8 cellular contexts compared by ENCODE assay signal in genomic region chr14:99481745-99482099, GRCh38. TPM values are rescaled to one million over a fixed set of nuclear protein-coding genes. Genes with fewer than 3 reads are reported as not detected.
DNase-seq lines count a peak whose midpoint lies in the region; ATAC-seq and TF ChIP-seq lines count a peak whose summit lies in the region.

No MANE protein-coding gene starts in this region.

- POLR2A ChIA-PET in CD8-positive, alpha-beta memory T cell (lab: Charles Lee), result interaction anchor here (0.9 to 1.6 kb wide), 4 partner anchors 8 to 202 kb away, joined by 3 to 18 read pairs (median 8); partner anchors contain the start of genes CCDC85C and CYP46A1
- POLR2A ChIA-PET in activated CD8-positive, alpha-beta T cell treated with anti-CD3 and anti-CD28 coated beads, Interleukin-2, amount 10 ng/mL, durations not matched to agents 7 days and 5 days (lab: Charles Lee), result interaction anchor here (0.9 to 1.6 kb wide), 3 partner anchors 9 to 124 kb away, joined by 5 to 13 read pairs (median 8); no protein-coding TSS in a partner anchor

- peak overlapping the region; percentile 84 for H3K4me2 ChIP-seq in skeletal muscle satellite cell (ENCODE audit: low read length)

- H3K36me3 ChIP-seq in CD8-positive, alpha-beta memory T cell (ENCODE audit: insufficient read depth, low read length), result no peaks in the 10 kb centered on the region
- H3K36me3 ChIP-seq in HUES6 (ENCODE audit: control insufficient read depth, insufficient read depth, low read length), result no peaks in the 10 kb centered on the region
- H3K36me3 ChIP-seq in skeletal muscle satellite cell (ENCODE audit: insufficient read depth, low read length), result no peaks in the 10 kb centered on the region

- peaks cover 0 to 14% (median 2%) of the 10 kb centered on the region in 3 donors for H3K36me3 Mint-ChIP-seq in CD8-positive, alpha-beta memory T cell
- H3K36me3 Mint-ChIP-seq in activated CD8-positive, alpha-beta T cell treated with anti-CD3 and anti-CD28 coated beads, Interleukin-2, amount 10 ng/mL, durations not matched to agents 7 days and 5 days (ENCODE audit: low read depth), result peaks cover 5% of the 10 kb centered on the region
- no peaks in the 10 kb centered on the region for H3K36me3 Mint-ChIP-seq in glutamatergic neuron (ENCODE audit: unreplicated experiment)

- no peaks in the 10 kb centered on the region for H3K9me3 Mint-ChIP-seq in CD8-positive, alpha-beta memory T cell
- no peaks in the 10 kb centered on the region for H3K9me3 Mint-ChIP-seq in activated CD8-positive, alpha-beta T cell treated with anti-CD3 and anti-CD28 coated beads, Interleukin-2, amount 10 ng/mL, durations not matched to agents 7 days and 5 days (ENCODE audit: insufficient read depth)
- H3K9me3 Mint-ChIP-seq in glutamatergic neuron (ENCODE audit: unreplicated experiment), result peaks cover 5% of the 10 kb centered on the region

- H3K4me3 Mint-ChIP-seq in CD8-positive, alpha-beta memory T cell, result peak overlapping the region; percentile 97 to 100 (median 98)
- H3K4me3 Mint-ChIP-seq in activated CD8-positive, alpha-beta T cell treated with anti-CD3 and anti-CD28 coated beads, Interleukin-2, amount 10 ng/mL, durations not matched to agents 7 days and 5 days, result peak overlapping the region; percentile 96
- H3K4me3 Mint-ChIP-seq in glutamatergic neuron (ENCODE audit: unreplicated experiment), result peak overlapping the region; percentile 98

- CTCF ChIA-PET in CD8-positive, alpha-beta memory T cell (lab: Charles Lee), result interaction anchor here (0.8 kb wide), 1 partner anchor 66 kb away, joined by 3 read pairs; no protein-coding TSS in a partner anchor
- CTCF ChIA-PET in activated CD8-positive, alpha-beta T cell treated with anti-CD3 and anti-CD28 coated beads, Interleukin-2, amount 10 ng/mL, durations not matched to agents 7 days and 5 days (lab: Charles Lee), result interaction anchor here (0.9 to 1.6 kb wide), 2 partner anchors 13 to 202 kb away, joined by 3 to 6 read pairs; partner anchors contain the start of gene CYP46A1

- no peaks in the 10 kb centered on the region for H3K27me3 ChIP-seq in CD8-positive, alpha-beta memory T cell (ENCODE audit: insufficient read depth, low read length, poor library complexity, severe bottlenecking)
- H3K27me3 ChIP-seq in HUES6 (ENCODE audit: control insufficient read depth, insufficient read depth, low read length) (no peaks in the 10 kb centered on the region), skeletal muscle satellite cell (ENCODE audit: control insufficient read depth, insufficient read depth, low read length) (no peaks in the 10 kb centered on the region)

- no peak for TF ChIP-seq CTCF in glutamatergic neuron (IDR thresholded peaks at IDR 0.05; ENCODE audit: partially characterized antibody, unreplicated experiment)

- peaks cover 0 to 4% of the 10 kb centered on the region in 2 donors for H3K27me3 Mint-ChIP-seq in CD8-positive, alpha-beta memory T cell
- H3K27me3 Mint-ChIP-seq in activated CD8-positive, alpha-beta T cell treated with anti-CD3 and anti-CD28 coated beads, Interleukin-2, amount 10 ng/mL, durations not matched to agents 7 days and 5 days (ENCODE audit: low read depth), result no peaks in the 10 kb centered on the region
- H3K27me3 Mint-ChIP-seq in glutamatergic neuron (ENCODE audit: unreplicated experiment), result peaks cover 10% of the 10 kb centered on the region

- H3K27ac ChIP-seq in CD8-positive, alpha-beta memory T cell (ENCODE audit: low read depth, low read length), result peak overlapping the region; percentile 97
- H3K27ac ChIP-seq in HUES6 (ENCODE audit: low read depth, low read length), result peak overlapping the region; percentile 86; the same call in 1 of the 2 replicates

- peak overlapping the region; percentile 91 for H3K4me3 ChIP-seq in CD8-positive, alpha-beta memory T cell (ENCODE audit: low read length)
- H3K4me3 ChIP-seq in HUES6 (ENCODE audit: low read depth, low read length), result peak overlapping the region; percentile 98
- H3K4me3 ChIP-seq in skeletal muscle satellite cell (ENCODE audit: low read length), result peak overlapping the region; percentile 97

- no peak for ATAC-seq in activated CD8-positive, alpha-beta T cell treated with anti-CD3 and anti-CD28 coated beads, Interleukin-2, amount 10 ng/mL, durations not matched to agents 7 days and 5 days
- ATAC-seq in HG03280 (IDR thresholded peaks at IDR 0.05; ENCODE audit: unreplicated experiment), result no peak

- H3K4me1 Mint-ChIP-seq in CD8-positive, alpha-beta memory T cell, result peaks cover 62 to 80% (median 75%) of the 10 kb centered on the region in 3 donors
- peaks cover 39% of the 10 kb centered on the region for H3K4me1 Mint-ChIP-seq in activated CD8-positive, alpha-beta T cell treated with anti-CD3 and anti-CD28 coated beads, Interleukin-2, amount 10 ng/mL, durations not matched to agents 7 days and 5 days (ENCODE audit: low read depth)
- peaks cover 15% of the 10 kb centered on the region for H3K4me1 Mint-ChIP-seq in glutamatergic neuron (ENCODE audit: low read depth, unreplicated experiment)

- H3K9ac ChIP-seq in HUES6 (ENCODE audit: low read length) (peak overlapping the region; percentile 91), skeletal muscle satellite cell (ENCODE audit: low read depth, low read length) (peak overlapping the region; percentile 91)

- peak overlapping the region; percentile 95 to 99 (median 98) for H3K27ac Mint-ChIP-seq in CD8-positive, alpha-beta memory T cell
- peak overlapping the region; percentile 98 for H3K27ac Mint-ChIP-seq in activated CD8-positive, alpha-beta T cell treated with anti-CD3 and anti-CD28 coated beads, Interleukin-2, amount 10 ng/mL, durations not matched to agents 7 days and 5 days
- H3K27ac Mint-ChIP-seq in glutamatergic neuron (ENCODE audit: unreplicated experiment), result peak overlapping the region; percentile 77

- DNase-seq in CD8-positive, alpha-beta memory T cell, result peak in 1 of 5 donors; percentile 26
- peak; percentile 39 for DNase-seq in activated CD8-positive, alpha-beta T cell treated with anti-CD3 and anti-CD28 coated beads, Interleukin-2, amount 10 ng/mL, durations not matched to agents 7 days and 5 days
- DNase-seq in glutamatergic neuron, result no peak
- DNase-seq in NCI-H187 (lab: John Stamatoyannopoulos, UW), result no peak
- DNase-seq in GDM1 (lab: John Stamatoyannopoulos, UW), result no peak

- H3K4me1 ChIP-seq in CD8-positive, alpha-beta memory T cell (ENCODE audit: insufficient read depth, low read length), result peaks cover 45% of the 10 kb centered on the region
- peaks cover 15% of the 10 kb centered on the region for H3K4me1 ChIP-seq in HUES6 (ENCODE audit: control insufficient read depth, insufficient read depth, low read length)
- H3K4me1 ChIP-seq in skeletal muscle satellite cell (ENCODE audit: control insufficient read depth, insufficient read depth, low read length), result peaks cover 23% of the 10 kb centered on the region

- H3K9me3 ChIP-seq in CD8-positive, alpha-beta memory T cell (ENCODE audit: low read length), result no peaks in the 10 kb centered on the region
- H3K9me3 ChIP-seq in HUES6 (ENCODE audit: control insufficient read depth, insufficient read depth, low read depth, low read length), result no peaks in the 10 kb centered on the region
- no peaks in the 10 kb centered on the region for H3K9me3 ChIP-seq in skeletal muscle satellite cell (replicated peaks; ENCODE audit: low read length)

RNA-seq across cellular contexts. Expression of gene CCNK, which starts 0.5 kb away (rescaled TPM):
- total RNA-seq in CD8-positive, alpha-beta memory T cell, result 100 to 1,000 TPM; 110 to 115 TPM
- polyA plus RNA-seq in CD8-positive, alpha-beta memory T cell, result 16.4 TPM
- 10 to 100 TPM; 81.0 to 81.2 TPM for total RNA-seq in activated CD8-positive, alpha-beta T cell treated with anti-CD3 and anti-CD28 coated beads, Interleukin-2, amount 10 ng/mL, durations not matched to agents 7 days and 5 days
- 47.2 TPM for total RNA-seq in glutamatergic neuron (ENCODE audit: unreplicated experiment)
- total RNA-seq in skeletal muscle satellite cell (2012; rRNA removed), result 25.6 and 26.4 TPM in 2 replicates

RNA-seq across cellular contexts. Expression of gene SETD3, which starts 1.1 kb away (rescaled TPM):
- total RNA-seq in CD8-positive, alpha-beta memory T cell, result 10 to 100 TPM; 57.1 to 57.9 TPM
- 52.1 TPM for polyA plus RNA-seq in CD8-positive, alpha-beta memory T cell
- 10 to 100 TPM; 65.2 to 66.0 TPM for total RNA-seq in activated CD8-positive, alpha-beta T cell treated with anti-CD3 and anti-CD28 coated beads, Interleukin-2, amount 10 ng/mL, durations not matched to agents 7 days and 5 days
- total RNA-seq in glutamatergic neuron (ENCODE audit: unreplicated experiment), result 46.2 TPM
- total RNA-seq in skeletal muscle satellite cell (2012; rRNA removed), result 36.5 and 41.7 TPM in 2 replicates
